ENCODE assay signal across 2 cellular contexts in genomic region chr22:39132281-39132680, GRCh38.
TF ChIP-seq lines count a peak whose summit lies in the region.

No MANE protein-coding gene starts in this region.

TF ChIP-seq in IMR-90, 13 proteins besides CTCF, POLR2A, EP300 and RAD21:
- TF ChIP-seq SMC3 (IDR thresholded peaks at IDR 0.05; ENCODE audit: low read depth, low read length) (no peak), ELK1 (IDR thresholded peaks at IDR 0.05; ENCODE audit: borderline replicate concordance, low read depth, low read length) (no peak), CEBPB (IDR thresholded peaks at IDR 0.05; ENCODE audit: low read depth, low read length) (no peak)

TF ChIP-seq in H1, 55 proteins besides CTCF, POLR2A, EP300 and RAD21:
- no peak for TF ChIP-seq FOSL1 (IDR thresholded peaks at IDR 0.05; ENCODE audit: insufficient read depth, low read depth, low read length)
- no peak for TF ChIP-seq ATF2 (IDR thresholded peaks at IDR 0.05; ENCODE audit: low read length)
- no peak for TF ChIP-seq SP4 (IDR thresholded peaks at IDR 0.05; ENCODE audit: low read length)
- no peak for TF ChIP-seq CREB1 (IDR thresholded peaks at IDR 0.05)
- no peak for TF ChIP-seq SAP30 (IDR thresholded peaks at IDR 0.05; ENCODE audit: insufficient read depth, insufficient replicate concordance, low read length)
- no peak for TF ChIP-seq SP1 (IDR thresholded peaks at IDR 0.05; ENCODE audit: low read depth, low read length)
- TF ChIP-seq BRCA1 (IDR thresholded peaks at IDR 0.05; ENCODE audit: low read depth, low read length): no peak
- TF ChIP-seq SIRT6 (IDR thresholded peaks at IDR 0.05; ENCODE audit: low read length): no peak
- no peak for TF ChIP-seq GABPA (IDR thresholded peaks at IDR 0.05; ENCODE audit: borderline replicate concordance, insufficient read depth, low read length)
- TF ChIP-seq CHD2 (IDR thresholded peaks at IDR 0.05; ENCODE audit: low read length): no peak
- no peak for TF ChIP-seq SRF (IDR thresholded peaks at IDR 0.05; ENCODE audit: low read depth, low read length)
- no peak for TF ChIP-seq TCF12 (IDR thresholded peaks at IDR 0.05; ENCODE audit: low read depth, low read length)
- no peak for TF ChIP-seq POLR2AphosphoS5 (IDR thresholded peaks at IDR 0.05; ENCODE audit: low read depth, low read length)
- no peak for TF ChIP-seq KDM1A (IDR thresholded peaks at IDR 0.05; ENCODE audit: borderline replicate concordance, low read length)
- no peak for TF ChIP-seq PHF8 (conservative IDR thresholded peaks at IDR 0.05; ENCODE audit: low read depth, low read length)
- no peak for TF ChIP-seq CTBP2 (IDR thresholded peaks at IDR 0.05; ENCODE audit: borderline replicate concordance, insufficient read depth, insufficient read length, low read length)
- no peak for TF ChIP-seq YY1 (IDR thresholded peaks at IDR 0.05; ENCODE audit: low read depth, low read length)
- no peak for TF ChIP-seq RFX5 (IDR thresholded peaks at IDR 0.05; ENCODE audit: borderline replicate concordance, low read depth, low read length)
- TF ChIP-seq RBBP5 (IDR thresholded peaks at IDR 0.05; ENCODE audit: borderline replicate concordance, low read depth, low read length): no peak
TF ChIP-seq in H1: peak in this region for 0.
